12 cellular contexts compared by ENCODE assay signal in the genomic region with DNA sequence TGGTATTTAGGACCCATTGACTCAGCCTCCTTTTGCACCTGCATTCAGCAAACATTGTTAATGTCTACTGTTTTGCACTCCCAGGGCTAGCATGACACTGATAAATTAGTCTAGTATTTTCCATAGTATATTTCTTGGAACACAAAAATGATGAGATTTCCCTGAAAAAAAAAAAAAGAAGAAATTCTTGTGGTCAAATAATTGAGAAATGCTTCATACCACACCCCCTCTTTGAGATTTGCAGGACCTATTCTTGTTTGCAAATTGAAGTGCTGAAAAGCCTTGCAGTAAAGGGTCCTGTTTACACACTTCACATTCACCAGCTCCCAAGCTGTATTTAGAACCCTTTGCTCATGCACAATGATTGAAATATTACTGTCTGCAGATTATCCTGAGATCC. TPM values are rescaled to one million over a fixed set of nuclear protein-coding genes. Genes with fewer than 3 reads are reported as not detected.
DNase-seq lines count a peak whose midpoint lies in the region; ATAC-seq and TF ChIP-seq lines count a peak whose summit lies in the region.
"Had no signal": no experiment of that assay in that cellular context is flagged by ENCODE, and none has a peak within 500 bp of the region (broad histone marks: within the 10 kb centered on the region; RNA-seq: fewer than 3 reads in every experiment).

No MANE protein-coding gene starts in this region.

- H2AK5ac ChIP-seq in trophoblast cell (ENCODE audit: low read length) = no peak overlapping the region

- H3K27me3 ChIP-seq in cardiac muscle cell (no peaks in the 10 kb centered on the region), right cardiac atrium (ENCODE audit: control insufficient read depth, insufficient read depth) (no peaks in the 10 kb centered on the region), Peyer's patch (no peaks in the 10 kb centered on the region), left lung (no peaks in the 10 kb centered on the region), transverse colon (no peaks in the 10 kb centered on the region), trophoblast cell (ENCODE audit: insufficient read depth, low read length) (no peaks in the 10 kb centered on the region)

- no peak overlapping the region for H2BK120ac ChIP-seq in trophoblast cell (ENCODE audit: insufficient read depth, low read length, poor library complexity)

- no peak overlapping the region for H4K8ac ChIP-seq in trophoblast cell (ENCODE audit: low read depth, low read length)

- H3K14ac ChIP-seq in trophoblast cell (ENCODE audit: low read length) = no peak overlapping the region

- H3K79me1 ChIP-seq in trophoblast cell (ENCODE audit: low read length) = no peaks in the 10 kb centered on the region

- H3K4me1 ChIP-seq in cardiac muscle cell (ENCODE audit: low read depth) (peaks cover 35% of the 10 kb centered on the region), right cardiac atrium (ENCODE audit: control insufficient read depth, insufficient read depth, low read length) (peaks cover 10% of the 10 kb centered on the region), Peyer's patch (peaks cover 0 to 38% (median 0%) of the 10 kb centered on the region in 4 donors), left lung (peaks cover 20 to 33% of the 10 kb centered on the region in 2 donors), transverse colon (peaks cover 6 to 51% (median 32%) of the 10 kb centered on the region in 4 donors), trophoblast cell (ENCODE audit: control insufficient read depth in 1 of 2, insufficient read depth in 2 of 2, low read length in 2 of 2) (no peaks in the 10 kb centered on the region)

- no peak overlapping the region for H3K4me2 ChIP-seq in trophoblast cell (ENCODE audit: low read length)

- H3K9me3 ChIP-seq in cardiac muscle cell (ENCODE audit: low read depth) (no peaks in the 10 kb centered on the region), right cardiac atrium (ENCODE audit: control insufficient read depth, low read length) (no peaks in the 10 kb centered on the region), Peyer's patch (no peaks in the 10 kb centered on the region), left lung (peaks cover 0 to 2% of the 10 kb centered on the region in 2 donors), transverse colon (no peaks in the 10 kb centered on the region), trophoblast cell (ENCODE audit: insufficient read depth, low read depth, low read length) (no peaks in the 10 kb centered on the region)

- ATAC-seq in right cardiac atrium (no peak), left lung (peak; percentile 67)

- H4K12ac ChIP-seq in trophoblast cell (ENCODE audit: low read depth, low read length) = no peak overlapping the region

- no peak for TF ChIP-seq POLR2A in Peyer's patch (IDR thresholded peaks at IDR 0.05)
- no peak for TF ChIP-seq POLR2A in transverse colon (IDR thresholded peaks at IDR 0.05)

- no peaks in the 10 kb centered on the region for H3K36me3 ChIP-seq in cardiac muscle cell
- H3K36me3 ChIP-seq in Peyer's patch = no peaks in the 10 kb centered on the region
- no peaks in the 10 kb centered on the region for H3K36me3 ChIP-seq in left lung
- H3K36me3 ChIP-seq in transverse colon = no peaks in the 10 kb centered on the region
- H3K36me3 ChIP-seq in trophoblast cell (ENCODE audit: control insufficient read depth in 1 of 2, insufficient read depth in 2 of 2, low read length in 2 of 2) = no peaks in the 10 kb centered on the region

- no peak overlapping the region for H3K18ac ChIP-seq in trophoblast cell (ENCODE audit: low read length)

- H3K23ac ChIP-seq in trophoblast cell (ENCODE audit: low read length) = no peak overlapping the region

- no peak overlapping the region for H3K9ac ChIP-seq in trophoblast cell (ENCODE audit: low read length)

- DNase-seq in cardiac muscle cell (ENCODE audit: low read depth in 1 of 2, low spot score in 1 of 2) (peak in 1 of 2 donors; percentile 74), right cardiac atrium (no peak), Peyer's patch (no peak), left lung (no peak), transverse colon (no peak), GM19240 (ENCODE audit: insufficient read length, low spot score) (no peak), trophoblast cell (no peak), HPDE6-E6E7 (ENCODE audit: extremely low spot score) (no peak)
- DNase-seq: activated CD4-positive, alpha-beta T cell treated with anti-CD3 and anti-CD28 coated beads for 48 hours; activated T-cell treated with anti-CD3 and anti-CD28 coated beads for 4 hours; NCI-H1694 treated with DMSO at 0.1 percent for 48 hours; stimulated activated CD4-positive, alpha-beta T cell treated with anti-CD3 and anti-CD28 coated beads, Interleukin-2, amount 100 ng/mL, for 24 hours had no signal

- H3K27ac ChIP-seq in cardiac muscle cell (peak overlapping the region; percentile 76), right cardiac atrium (ENCODE audit: low read length) (no peak overlapping the region), Peyer's patch (peak overlapping the region in 3 of 4 donors; percentile 67 to 94 (median 87)), left lung (peak overlapping the region; percentile 73 to 86), transverse colon (peak overlapping the region; percentile 83 to 88 (median 86)), trophoblast cell (ENCODE audit: low read depth, low read length) (no peak overlapping the region)

- H2BK12ac ChIP-seq in trophoblast cell (ENCODE audit: low read length) = no peak overlapping the region

- in situ Hi-C loops in transverse colon (cut with MboI; ENCODE audit: low pct_ligation_motif_present in 1 of 4, low pct_unique_long_range_greater_than_20kb in 1 of 4, low sequenced_read_pairs in 3 of 4) = no loop called here

- TF ChIP-seq CTCF in cardiac muscle cell (IDR thresholded peaks at IDR 0.05; ENCODE audit: low read depth, low read length) (no peak), Peyer's patch (IDR thresholded peaks at IDR 0.05) (no peak), left lung (IDR thresholded peaks at IDR 0.05) (no peak), transverse colon (IDR thresholded peaks at IDR 0.05) (no peak)

- H2BK5ac ChIP-seq in trophoblast cell (ENCODE audit: low read depth, low read length, poor library complexity) = no peak overlapping the region

- no peak overlapping the region for H4K91ac ChIP-seq in trophoblast cell (ENCODE audit: low read depth, low read length)

- no peak overlapping the region for H2AFZ ChIP-seq in trophoblast cell (ENCODE audit: insufficient read depth, low read length, poor library complexity)

- intact Hi-C loops in right cardiac atrium (cut with DNase I) (no loop called here), left lung (cut with DNase I) (no loop called here), transverse colon (cut with DNase I; ENCODE audit: low total_unique reads) (no loop called here)

- no peak overlapping the region for H3K4ac ChIP-seq in trophoblast cell (ENCODE audit: low read depth, low read length)

- no peak overlapping the region for H3K4me3 ChIP-seq in cardiac muscle cell
- H3K4me3 ChIP-seq in right cardiac atrium (ENCODE audit: low read length) = no peak overlapping the region
- H3K4me3 ChIP-seq in Peyer's patch = no peak overlapping the region
- no peak overlapping the region for H3K4me3 ChIP-seq in left lung
- H3K4me3 ChIP-seq in transverse colon = no peak overlapping the region
- no peak overlapping the region for H3K4me3 ChIP-seq in trophoblast cell (ENCODE audit: low read depth, low read length)

- no peaks in the 10 kb centered on the region for H3K79me2 ChIP-seq in trophoblast cell (ENCODE audit: control insufficient read depth, insufficient read depth, low read length, poor library complexity)

- TF ChIP-seq EP300 in transverse colon (IDR thresholded peaks at IDR 0.05; ENCODE audit: low read depth) = no peak

RNA-seq across cellular contexts. Expression of gene CLIC5, which starts 36.3 kb away (rescaled TPM):
- total RNA-seq in cardiac muscle cell (11.2 and 24.5 TPM in 2 replicates), right cardiac atrium (100 to 1,000 TPM; 115 to 150 (median 124) TPM), Peyer's patch (100 to 1,000 TPM in 3 of 4 donors, 10 to 100 TPM in 1; 18.2 to 128 (median 119) TPM), left lung (100 to 1,000 TPM in 1 of 2 donors, 10 to 100 TPM in 1; 44.3 to 179 TPM), transverse colon (100 to 1,000 TPM in 3 of 4 donors, 1 to 10 TPM in 1; 5.0 to 222 (median 149) TPM)
- polyA plus RNA-seq in cardiac muscle cell (10.5 and 13.5 TPM in 2 replicates), right cardiac atrium (60.5 TPM)
- 4.7 and 5.5 TPM in 2 replicates for polyA plus RNA-seq in trophoblast cell (2013)

Comparison
In these comparisons a context has a peak if more than half of its experiments do, and no peak if none do; other contexts are left out.
1. H3K27ac ChIP-seq: peak in cardiac muscle cell (single experiment), Peyer's patch (3 of 4), left lung (2 of 2) and transverse colon (4 of 4); none in right cardiac atrium (single experiment) and trophoblast cell (single experiment).